13 cellular contexts compared by ENCODE assay signal in the genomic region with DNA sequence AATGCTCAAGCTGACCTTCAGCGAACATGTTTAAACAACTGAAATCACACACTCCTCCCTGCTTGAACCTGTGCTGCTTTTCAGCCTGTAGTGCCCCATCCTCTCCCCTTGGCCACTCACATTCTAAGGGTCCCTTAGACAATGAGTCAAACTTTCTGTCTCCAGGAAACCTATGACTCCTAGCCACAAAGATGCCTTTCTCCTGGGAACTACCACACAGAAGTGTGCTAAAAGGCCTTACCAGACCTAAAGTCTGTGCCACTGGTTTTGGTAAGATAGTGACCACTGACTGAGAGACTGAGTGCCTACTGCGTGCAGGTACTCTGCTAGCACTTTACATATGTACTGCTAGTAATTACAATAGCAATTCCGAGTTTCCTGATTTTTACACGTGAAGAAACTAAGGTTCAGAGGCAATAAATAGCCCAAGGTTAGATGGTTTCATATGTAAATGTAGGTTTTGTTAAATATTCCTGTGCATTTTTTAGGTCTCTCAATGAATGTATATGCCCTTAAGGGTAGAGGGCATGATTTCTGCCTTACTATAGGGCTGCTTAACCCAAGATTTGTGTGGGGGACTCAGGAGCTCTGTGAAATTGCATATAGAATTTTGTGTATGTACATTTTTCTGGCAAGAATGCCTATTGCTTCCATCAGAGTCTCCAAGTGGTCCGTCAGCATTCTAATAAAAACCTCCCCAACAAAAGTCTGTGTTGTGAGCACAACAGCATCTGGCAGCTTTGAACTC.
DNase-seq lines count a peak whose midpoint lies in the region; ATAC-seq and TF ChIP-seq lines count a peak whose summit lies in the region.
"Had no signal": no experiment of that assay in that cellular context is flagged by ENCODE, and none has a peak within 500 bp of the region (broad histone marks: within the 10 kb centered on the region; RNA-seq: fewer than 3 reads in every experiment).

No MANE protein-coding gene starts in this region.

- no peaks in the 10 kb centered on the region for H3K79me2 ChIP-seq in smooth muscle cell (ENCODE audit: low read depth)

- no peaks in the 10 kb centered on the region for H3K27me3 Mint-ChIP-seq in WTC11 (ENCODE audit: low read depth)
- H3K27me3 Mint-ChIP-seq: brain, T-helper 17 cell had no signal

- ATAC-seq in WTC11 (peak; percentile 68), left colon (no peak)
- ATAC-seq: T-helper 17 cell had no signal

- H3K9me3 ChIP-seq in HAP-1 (no peaks in the 10 kb centered on the region), smooth muscle cell (replicated peaks; ENCODE audit: low read depth) (no peaks in the 10 kb centered on the region)

- H3K9me3 Mint-ChIP-seq in WTC11: no peaks in the 10 kb centered on the region
- H3K9me3 Mint-ChIP-seq: brain had no signal

- H2AFZ ChIP-seq in smooth muscle cell (ENCODE audit: low read depth): no peak overlapping the region

- CTCF ChIA-PET in WTC11 (lab: Charles Lee): interaction anchor here (0.5 kb wide), 1 partner anchor 49 kb away, joined by 3 read pairs; no protein-coding TSS in a partner anchor

- H4K20me1 ChIP-seq in smooth muscle cell (ENCODE audit: low read depth): no peaks in the 10 kb centered on the region

- DNase-seq in HAP-1 (ENCODE audit: low spot score in 2 of 2) (peak; percentile 42 to 91), WTC11 (ENCODE audit: low spot score) (no peak), glomerular visceral epithelial cell (ENCODE audit: extremely low spot score) (peak; percentile 37), smooth muscle cell (lab: John Stamatoyannopoulos, UW; ENCODE audit: unreplicated experiment) (no peak), mucosa of gallbladder (ENCODE audit: low spot score) (no peak), left colon (no peak), NCI-H146 (lab: John Stamatoyannopoulos, UW) (no peak)
- DNase-seq: activated CD4-positive, alpha-beta T cell treated with anti-CD3 and anti-CD28 coated beads for 48 hours; NCI-H1417; NCI-H524 treated with DMSO at 0.1 percent for 48 hours; T-helper 17 cell had no signal

- 43% methylated on average over 5 of the region's 5 CpGs for WGBS in smooth muscle cell (ENCODE audit: low lambda C conversion rate)

- peaks cover 64% of the 10 kb centered on the region for H3K4me1 Mint-ChIP-seq in WTC11

- peak overlapping the region; percentile 9 for H3K4me2 ChIP-seq in smooth muscle cell

- peak overlapping the region; percentile 70 for H3K27ac Mint-ChIP-seq in WTC11

- H3F3A ChIP-seq in smooth muscle cell (ENCODE audit: low read depth): no peaks in the 10 kb centered on the region

- H3K36me3 Mint-ChIP-seq in WTC11: peaks cover 10% of the 10 kb centered on the region

- H3K4me3 Mint-ChIP-seq in WTC11: no peak overlapping the region
- H3K4me3 Mint-ChIP-seq: brain, T-helper 17 cell had no signal

- intact Hi-C loops in left colon (cut with DNase I, micrococcal nuclease): no loop called here

- H3K4me3 ChIP-seq in HAP-1 (no peak overlapping the region), smooth muscle cell (no peak overlapping the region)
- H3K4me3 ChIP-seq: lung had no signal

- H3K27ac ChIP-seq in smooth muscle cell (ENCODE audit: low read depth): peak overlapping the region; percentile 85

- H3K27me3 ChIP-seq in HAP-1 (ENCODE audit: low read depth): no peaks in the 10 kb centered on the region
- no peaks in the 10 kb centered on the region for H3K27me3 ChIP-seq in smooth muscle cell (ENCODE audit: low read depth)

- peaks cover 19% of the 10 kb centered on the region for H3K36me3 ChIP-seq in HAP-1 (replicated peaks)
- H3K36me3 ChIP-seq in smooth muscle cell (ENCODE audit: low read depth): no peaks in the 10 kb centered on the region

- POLR2A ChIA-PET in WTC11 (lab: Charles Lee): no interaction called here

- TF ChIP-seq CTCF in WTC11 (IDR thresholded peaks at IDR 0.05): no peak
- no peak for TF ChIP-seq CTCF in smooth muscle cell (IDR thresholded peaks at IDR 0.05; ENCODE audit: borderline replicate concordance, insufficient read depth, poor library complexity, severe bottlenecking)

- H3K4me1 ChIP-seq in HAP-1 (peaks cover 46% of the 10 kb centered on the region), smooth muscle cell (ENCODE audit: low read depth) (peaks cover 2% of the 10 kb centered on the region)

- H3K9ac ChIP-seq in smooth muscle cell (ENCODE audit: low read depth): peak overlapping the region; percentile 8

- in situ Hi-C loops in HAP-1 (cut with MboI; ENCODE audit: low sequenced_read_pairs): no loop called here

TF ChIP-seq in WTC11, 78 proteins besides CTCF, POLR2A, EP300 and RAD21:
- TF ChIP-seq NR2C2 (CRISPR knock-in tag; IDR thresholded peaks at IDR 0.05) (no peak), GTF2I (CRISPR knock-in tag; conservative IDR thresholded peaks at IDR 0.05) (no peak), CBFB (CRISPR knock-in tag; IDR thresholded peaks at IDR 0.05; ENCODE audit: low read depth) (no peak), ZNF396 (CRISPR knock-in tag; IDR thresholded peaks at IDR 0.05; ENCODE audit: borderline replicate concordance) (no peak), EMX1 (CRISPR knock-in tag; IDR thresholded peaks at IDR 0.05) (no peak), ZNF121 (CRISPR knock-in tag; IDR thresholded peaks at IDR 0.05) (no peak), NR3C1 (CRISPR knock-in tag; conservative IDR thresholded peaks at IDR 0.05; ENCODE audit: low read depth) (no peak), KAT7 (CRISPR knock-in tag; IDR thresholded peaks at IDR 0.05; ENCODE audit: borderline replicate concordance) (no peak)
- TF ChIP-seq, protein P1, sequence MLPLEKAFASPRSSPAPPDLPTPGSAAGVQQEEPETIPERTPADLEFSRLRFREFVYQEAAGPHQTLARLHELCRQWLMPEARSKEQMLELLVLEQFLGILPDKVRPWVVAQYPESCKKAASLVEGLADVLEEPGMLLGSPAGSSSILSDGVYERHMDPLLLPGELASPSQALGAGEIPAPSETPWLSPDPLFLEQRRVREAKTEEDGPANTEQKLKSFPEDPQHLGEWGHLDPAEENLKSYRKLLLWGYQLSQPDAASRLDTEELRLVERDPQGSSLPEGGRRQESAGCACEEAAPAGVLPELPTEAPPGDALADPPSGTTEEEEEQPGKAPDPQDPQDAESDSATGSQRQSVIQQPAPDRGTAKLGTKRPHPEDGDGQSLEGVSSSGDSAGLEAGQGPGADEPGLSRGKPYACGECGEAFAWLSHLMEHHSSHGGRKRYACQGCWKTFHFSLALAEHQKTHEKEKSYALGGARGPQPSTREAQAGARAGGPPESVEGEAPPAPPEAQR (CRISPR knock-in tag; IDR thresholded peaks at IDR 0.05): no peak
- TF ChIP-seq, protein P2, sequence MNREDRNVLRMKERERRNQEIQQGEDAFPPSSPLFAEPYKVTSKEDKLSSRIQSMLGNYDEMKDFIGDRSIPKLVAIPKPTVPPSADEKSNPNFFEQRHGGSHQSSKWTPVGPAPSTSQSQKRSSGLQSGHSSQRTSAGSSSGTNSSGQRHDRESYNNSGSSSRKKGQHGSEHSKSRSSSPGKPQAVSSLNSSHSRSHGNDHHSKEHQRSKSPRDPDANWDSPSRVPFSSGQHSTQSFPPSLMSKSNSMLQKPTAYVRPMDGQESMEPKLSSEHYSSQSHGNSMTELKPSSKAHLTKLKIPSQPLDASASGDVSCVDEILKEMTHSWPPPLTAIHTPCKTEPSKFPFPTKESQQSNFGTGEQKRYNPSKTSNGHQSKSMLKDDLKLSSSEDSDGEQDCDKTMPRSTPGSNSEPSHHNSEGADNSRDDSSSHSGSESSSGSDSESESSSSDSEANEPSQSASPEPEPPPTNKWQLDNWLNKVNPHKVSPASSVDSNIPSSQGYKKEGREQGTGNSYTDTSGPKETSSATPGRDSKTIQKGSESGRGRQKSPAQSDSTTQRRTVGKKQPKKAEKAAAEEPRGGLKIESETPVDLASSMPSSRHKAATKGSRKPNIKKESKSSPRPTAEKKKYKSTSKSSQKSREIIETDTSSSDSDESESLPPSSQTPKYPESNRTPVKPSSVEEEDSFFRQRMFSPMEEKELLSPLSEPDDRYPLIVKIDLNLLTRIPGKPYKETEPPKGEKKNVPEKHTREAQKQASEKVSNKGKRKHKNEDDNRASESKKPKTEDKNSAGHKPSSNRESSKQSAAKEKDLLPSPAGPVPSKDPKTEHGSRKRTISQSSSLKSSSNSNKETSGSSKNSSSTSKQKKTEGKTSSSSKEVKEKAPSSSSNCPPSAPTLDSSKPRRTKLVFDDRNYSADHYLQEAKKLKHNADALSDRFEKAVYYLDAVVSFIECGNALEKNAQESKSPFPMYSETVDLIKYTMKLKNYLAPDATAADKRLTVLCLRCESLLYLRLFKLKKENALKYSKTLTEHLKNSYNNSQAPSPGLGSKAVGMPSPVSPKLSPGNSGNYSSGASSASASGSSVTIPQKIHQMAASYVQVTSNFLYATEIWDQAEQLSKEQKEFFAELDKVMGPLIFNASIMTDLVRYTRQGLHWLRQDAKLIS (CRISPR knock-in tag; IDR thresholded peaks at IDR 0.05; ENCODE audit: borderline replicate concordance): no peak
- TF ChIP-seq, protein P3, sequence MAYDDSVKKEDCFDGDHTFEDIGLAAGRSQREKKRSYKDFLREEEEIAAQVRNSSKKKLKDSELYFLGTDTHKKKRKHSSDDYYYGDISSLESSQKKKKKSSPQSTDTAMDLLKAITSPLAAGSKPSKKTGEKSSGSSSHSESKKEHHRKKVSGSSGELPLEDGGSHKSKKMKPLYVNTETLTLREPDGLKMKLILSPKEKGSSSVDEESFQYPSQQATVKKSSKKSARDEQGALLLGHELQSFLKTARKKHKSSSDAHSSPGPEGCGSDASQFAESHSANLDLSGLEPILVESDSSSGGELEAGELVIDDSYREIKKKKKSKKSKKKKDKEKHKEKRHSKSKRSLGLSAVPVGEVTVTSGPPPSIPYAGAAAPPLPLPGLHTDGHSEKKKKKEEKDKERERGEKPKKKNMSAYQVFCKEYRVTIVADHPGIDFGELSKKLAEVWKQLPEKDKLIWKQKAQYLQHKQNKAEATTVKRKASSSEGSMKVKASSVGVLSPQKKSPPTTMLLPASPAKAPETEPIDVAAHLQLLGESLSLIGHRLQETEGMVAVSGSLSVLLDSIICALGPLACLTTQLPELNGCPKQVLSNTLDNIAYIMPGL (CRISPR knock-in tag; IDR thresholded peaks at IDR 0.05): no peak

Comparison
In these comparisons a context has a peak if more than half of its experiments do, and no peak if none do; other contexts are left out.
1. DNase-seq: peak in HAP-1 (2 of 2) and glomerular visceral epithelial cell (single experiment); none in WTC11 (single experiment), smooth muscle cell (single experiment), mucosa of gallbladder (single experiment), left colon (0 of 2) and NCI-H146 (single experiment).